ENCODE assay signal across 12 cellular contexts in genomic region chr10:119314486-119314885, GRCh38.
DNase-seq lines count a peak whose midpoint lies in the region; ATAC-seq, FAIRE-seq and TF ChIP-seq lines count a peak whose summit lies in the region.
"Had no signal": no experiment of that assay in that cellular context is flagged by ENCODE, and none has a peak within 500 bp of the region (broad histone marks: within the 10 kb centered on the region; RNA-seq: fewer than 3 reads in every experiment).

No MANE protein-coding gene starts in this region.

- H3K36me3 ChIP-seq in PC-3 (ENCODE audit: low read depth, low read length) (no peaks in the 10 kb centered on the region), pancreas (no peaks in the 10 kb centered on the region)
- no peaks in the 10 kb centered on the region for H3K36me3 ChIP-seq in effector memory CD4-positive, alpha-beta T cell (ENCODE audit: control insufficient read depth, insufficient read depth, low read length)

- H3K4me3 ChIP-seq in PC-3 (ENCODE audit: low read length) (no peak overlapping the region), pancreas (no peak overlapping the region)
- no peak overlapping the region for H3K4me3 ChIP-seq in effector memory CD4-positive, alpha-beta T cell (ENCODE audit: insufficient read depth, low read depth, low read length, poor library complexity, severe bottlenecking)

- H3K36me3 Mint-ChIP-seq in HFFc6 (ENCODE audit: low read depth), result no peaks in the 10 kb centered on the region
- peaks cover 7 to 18% of the 10 kb centered on the region in 2 donors for H3K36me3 Mint-ChIP-seq in stimulated activated naive B cell treated with anti-CD40 and anti-IgM and Interleukin-4, amounts not matched to agents 10 μg/mL and 1 μg/mL and 100 μg/mL, for 72 hours
- H3K36me3 Mint-ChIP-seq: mesothelial cell of epicardium had no signal

- no peaks in the 10 kb centered on the region for H3K27me3 ChIP-seq in PC-3 (ENCODE audit: low read length)
- H3K27me3 ChIP-seq in foreskin keratinocyte, result no peaks in the 10 kb centered on the region
- H3K27me3 ChIP-seq in pancreas, result no peaks in the 10 kb centered on the region
- H3K27me3 ChIP-seq in effector memory CD4-positive, alpha-beta T cell (replicated peaks; ENCODE audit: control insufficient read depth, insufficient read depth, low read length, poor library complexity, severe bottlenecking), result no peaks in the 10 kb centered on the region

- ATAC-seq in PC-3 (no peak), foreskin keratinocyte (no peak), HG02798 (IDR thresholded peaks at IDR 0.05; ENCODE audit: poor library complexity, unreplicated experiment) (no peak), pancreas (no peak)
- ATAC-seq in stimulated activated naive B cell treated with anti-CD40 and anti-IgM and Interleukin-4, amounts not matched to agents 10 μg/mL and 1 μg/mL and 100 μg/mL, for 72 hours (replicated peaks), result no peak

- H4K20me1 ChIP-seq in PC-3 (ENCODE audit: low read length), result no peaks in the 10 kb centered on the region

- no peaks in the 10 kb centered on the region for H3K79me2 ChIP-seq in PC-3 (ENCODE audit: low read length)

- peaks cover 1% of the 10 kb centered on the region; the same call in 1 of the 2 replicates for H3K27me3 Mint-ChIP-seq in HFFc6 (ENCODE audit: insufficient read depth)
- no peaks in the 10 kb centered on the region for H3K27me3 Mint-ChIP-seq in stimulated activated naive B cell treated with anti-CD40 and anti-IgM and Interleukin-4, amounts not matched to agents 10 μg/mL and 1 μg/mL and 100 μg/mL, for 72 hours

- peak overlapping the region; percentile 98; the same call in 1 of the 2 replicates for H3K9ac ChIP-seq in PC-3 (ENCODE audit: low read length)

- POLR2A ChIA-PET in PC-3 (lab: Charles Lee; ENCODE audit: unreplicated experiment), result no interaction called here

- H3K4me1 Mint-ChIP-seq in HFFc6 (ENCODE audit: low read depth), result peaks cover 43% of the 10 kb centered on the region
- peaks cover 84 to 94% of the 10 kb centered on the region in 2 donors for H3K4me1 Mint-ChIP-seq in stimulated activated naive B cell treated with anti-CD40 and anti-IgM and Interleukin-4, amounts not matched to agents 10 μg/mL and 1 μg/mL and 100 μg/mL, for 72 hours

- no TSS peak for BruUV-seq in PC-3 (replicated peaks; lab: Mats Ljungman, UMichigan)

- H3K9me3 ChIP-seq in PC-3 (ENCODE audit: low read length) (no peaks in the 10 kb centered on the region), pancreas (no peaks in the 10 kb centered on the region)
- H3K9me3 ChIP-seq in effector memory CD4-positive, alpha-beta T cell (ENCODE audit: control insufficient read depth, low read length), result no peaks in the 10 kb centered on the region

- H3K4me1 ChIP-seq in PC-3 (ENCODE audit: insufficient read depth, low read length) (peaks cover 51% of the 10 kb centered on the region), foreskin keratinocyte (peaks cover 34% of the 10 kb centered on the region), pancreas (no peaks in the 10 kb centered on the region)
- H3K4me1 ChIP-seq in effector memory CD4-positive, alpha-beta T cell (ENCODE audit: control insufficient read depth, insufficient read depth, low read length, poor library complexity, severe bottlenecking), result peaks cover 33% of the 10 kb centered on the region

- no peaks in the 10 kb centered on the region for H3K9me2 ChIP-seq in PC-3 (replicated peaks; ENCODE audit: low read length)

- peak overlapping the region; percentile 99; the same call in 1 of the 2 replicates for H3K27ac Mint-ChIP-seq in HFFc6
- peak overlapping the region; percentile 92 for H3K27ac Mint-ChIP-seq in stimulated activated naive B cell treated with anti-CD40 and anti-IgM and Interleukin-4, amounts not matched to agents 10 μg/mL and 1 μg/mL and 100 μg/mL, for 72 hours

- no peak overlapping the region for H3K4me3 Mint-ChIP-seq in HFFc6
- peak overlapping the region in 1 of 2 donors; percentile 64 for H3K4me3 Mint-ChIP-seq in stimulated activated naive B cell treated with anti-CD40 and anti-IgM and Interleukin-4, amounts not matched to agents 10 μg/mL and 1 μg/mL and 100 μg/mL, for 72 hours
- H3K4me3 Mint-ChIP-seq: mesothelial cell of epicardium had no signal

- H3K27ac ChIP-seq in PC-3 (ENCODE audit: low read length), result peak overlapping the region; percentile 100
- peak overlapping the region; percentile 89 for H3K27ac ChIP-seq in foreskin keratinocyte
- H3K27ac ChIP-seq in pancreas, result no peak overlapping the region
- no peak overlapping the region for H3K27ac ChIP-seq in effector memory CD4-positive, alpha-beta T cell (ENCODE audit: insufficient read depth, low read length, poor library complexity, severe bottlenecking)

- FAIRE-seq in pancreas (lab: Jason Lieb, UNC), result no peak
- FAIRE-seq: colon had no signal

- no peaks in the 10 kb centered on the region for H3K9me3 Mint-ChIP-seq in HFFc6
- H3K9me3 Mint-ChIP-seq in stimulated activated naive B cell treated with anti-CD40 and anti-IgM and Interleukin-4, amounts not matched to agents 10 μg/mL and 1 μg/mL and 100 μg/mL, for 72 hours, result peaks cover 5% of the 10 kb centered on the region in 2 donors
- H3K9me3 Mint-ChIP-seq: mesothelial cell of epicardium had no signal

- H2AFZ ChIP-seq in PC-3 (ENCODE audit: low read length), result no peak overlapping the region

- intact Hi-C loops in PC-3 (cut with micrococcal nuclease) (no loop called here), pancreas (cut with DNase I) (no loop called here)

- H3K4me2 ChIP-seq in PC-3 (ENCODE audit: low read length), result no peak overlapping the region

- no peak for TF ChIP-seq CTCF in HFFc6 (IDR thresholded peaks at IDR 0.05)
- TF ChIP-seq CTCF in PC-3 (conservative IDR thresholded peaks at IDR 0.05; ENCODE audit: low read depth, low read length), result no peak
- no peak for TF ChIP-seq CTCF in foreskin keratinocyte (conservative IDR thresholded peaks at IDR 0.05)
- no peak for TF ChIP-seq CTCF in pancreas (IDR thresholded peaks at IDR 0.05)

- CTCF ChIA-PET in PC-3 (lab: Charles Lee), result no interaction called here

- DNase-seq in HFFc6 (no peak), PC-3 (no peak), foreskin keratinocyte (no peak), pancreas (no peak)
- DNase-seq in stimulated activated naive B cell treated with anti-CD40 and anti-IgM and Interleukin-4, amounts not matched to agents 10 μg/mL and 1 μg/mL and 100 μg/mL, for 72 hours, result no peak
- DNase-seq in effector memory CD4-positive, alpha-beta T cell, result no peak
- DNase-seq: GF-D8, H7, NCI-H2029 had no signal

- 91 to 92% methylated on average over 7 of the region's 7 CpGs for WGBS in pancreas, 2 donors

- no peaks in the 10 kb centered on the region for H3F3A ChIP-seq in PC-3 (ENCODE audit: low read length, unreplicated experiment)

Comparison
In these comparisons a context has a peak if more than half of its experiments do, and no peak if none do; other contexts are left out.
1. H3K27ac ChIP-seq: peak in PC-3 (single experiment) and foreskin keratinocyte (single experiment); none in pancreas (0 of 4) and effector memory CD4-positive, alpha-beta T cell (single experiment).